10 cellular contexts compared by ENCODE assay signal in the genomic region with DNA sequence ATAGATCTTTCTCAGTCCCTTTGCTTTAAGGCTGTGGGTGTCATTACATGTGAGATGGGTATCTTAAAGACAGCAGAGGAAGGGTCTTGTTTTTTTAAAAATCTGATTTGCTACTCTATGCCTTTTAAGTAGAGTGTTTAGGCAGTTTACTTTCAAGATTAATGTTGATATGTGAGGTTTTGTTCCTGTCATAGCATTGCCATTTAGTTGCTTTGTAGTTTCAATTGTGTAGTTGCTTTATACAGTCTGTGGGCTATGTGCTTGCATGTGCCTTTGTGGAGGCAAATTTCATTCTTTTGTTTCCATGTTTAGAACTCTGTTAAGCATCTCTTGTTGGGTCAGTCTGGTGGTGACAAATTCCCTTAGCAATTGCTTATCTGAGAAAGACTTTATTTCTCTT.
"Had no signal": no experiment of that assay in that cellular context is flagged by ENCODE, and none has a peak within 500 bp of the region (broad histone marks: within the 10 kb centered on the region; RNA-seq: fewer than 3 reads in every experiment).

No MANE protein-coding gene starts in this region.

- H3K9ac ChIP-seq: GM23248, KMS-11 had no signal

- H3K4me2 ChIP-seq: KMS-11 had no signal

- H3K27ac ChIP-seq: GM23248, KMS-11 had no signal

- H2AFZ ChIP-seq: GM23248 had no signal

- FAIRE-seq: H54, HTR-8/SVneo had no signal

- H3K4me3 ChIP-seq: GM23248 had no signal

- DNase-seq: GM23248, GOT3, H9, HCEC 1CT, HFFc6, IMR-90, KBM-7 had no signal
